In the genomic region with DNA sequence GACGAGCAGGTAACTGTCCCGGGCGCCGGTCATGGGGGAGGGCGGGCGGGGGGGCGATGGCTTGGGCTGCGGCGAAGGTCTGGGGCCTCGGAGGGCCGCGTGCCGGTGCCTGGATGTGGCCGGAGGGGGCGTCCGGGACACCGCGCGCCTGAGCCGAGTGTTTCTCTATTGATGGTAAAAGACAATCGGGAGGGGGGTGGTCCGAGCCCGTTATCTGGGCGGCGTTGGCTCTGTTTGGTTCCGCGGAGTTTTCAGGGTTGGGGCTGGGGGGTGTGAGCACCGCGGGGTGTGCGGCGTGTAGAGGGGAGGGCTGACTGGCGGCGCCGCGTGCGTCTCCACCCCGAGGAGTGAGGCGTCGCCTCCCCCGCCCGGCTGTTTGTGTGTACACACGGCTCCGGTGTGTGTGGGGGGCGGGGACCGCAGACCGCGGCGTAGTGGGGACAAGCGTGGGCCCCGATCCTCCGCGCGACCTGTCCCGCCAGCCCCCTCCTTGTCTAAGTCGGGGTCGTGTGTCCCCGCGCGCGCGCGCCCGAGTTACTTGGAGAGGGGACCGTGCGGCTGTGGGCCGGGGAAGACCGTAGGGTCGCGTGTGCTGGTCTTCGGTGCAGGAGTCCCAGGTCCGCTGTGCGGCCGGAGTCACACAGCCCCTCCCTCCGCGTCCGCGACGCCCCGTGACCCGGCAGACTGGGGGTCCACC, we compare ENCODE assay signal across 8 cellular contexts. TPM values are rescaled to one million over a fixed set of nuclear protein-coding genes. Genes with fewer than 3 reads are reported as not detected.
A peak's percentile ranks its signal among the peaks of the same experiment; 100 is the strongest.
DNase-seq lines count a peak whose midpoint lies in the region; ATAC-seq and TF ChIP-seq lines count a peak whose summit lies in the region.

No MANE protein-coding gene starts in this region.

- WGBS in esophagus muscularis mucosa, result 2% methylated on average over 10 of the region's 80 CpGs
- WGBS in suprapubic skin, result under 1% methylated on average over 44 of the region's 80 CpGs

- no peak overlapping the region for H3K27ac Mint-ChIP-seq in activated T-cell treated with anti-CD3 and anti-CD28 coated beads, Interleukin-2, amount 50 U/mL, for 24 hours

- H3K4me1 ChIP-seq in esophagus muscularis mucosa, result peaks cover 46 to 59% (median 48%) of the 10 kb centered on the region in 4 donors
- H3K4me1 ChIP-seq in suprapubic skin, result peaks cover 35% of the 10 kb centered on the region

- H3K9me3 ChIP-seq in esophagus muscularis mucosa, result no peaks in the 10 kb centered on the region
- no peaks in the 10 kb centered on the region for H3K9me3 ChIP-seq in suprapubic skin

- H3K36me3 ChIP-seq in esophagus muscularis mucosa (no peaks in the 10 kb centered on the region), suprapubic skin (no peaks in the 10 kb centered on the region)

- peaks cover 41% of the 10 kb centered on the region for H3K27me3 Mint-ChIP-seq in activated T-cell treated with anti-CD3 and anti-CD28 coated beads, Interleukin-2, amount 50 U/mL, for 24 hours

- peak; percentile 31 for ATAC-seq in HG02759 (IDR thresholded peaks at IDR 0.05; ENCODE audit: unreplicated experiment)

- no peaks in the 10 kb centered on the region for H3K36me3 Mint-ChIP-seq in activated T-cell treated with anti-CD3 and anti-CD28 coated beads, Interleukin-2, amount 50 U/mL, for 24 hours (ENCODE audit: low read depth)

- DNase-seq in GM10248 (ENCODE audit: extremely low spot score) (peak; percentile 71), NCI-H82 (lab: John Stamatoyannopoulos, UW) (peak; percentile 77), esophagus muscularis mucosa (ENCODE audit: extremely low spot score) (no peak), mucosa of gallbladder (ENCODE audit: low spot score) (peak; percentile 48), suprapubic skin (ENCODE audit: low spot score in 2 of 2) (peak; percentile 83 to 84), SIG-M5 (lab: John Stamatoyannopoulos, UW) (no peak)
- peak; percentile 66 for DNase-seq in activated T-cell treated with anti-CD3 and anti-CD28 coated beads, Interleukin-2, amount 50 U/mL, for 24 hours

- TF ChIP-seq CTCF in GM10248 (IDR thresholded peaks at IDR 0.05; ENCODE audit: control extremely low read depth, extremely low read depth, low read depth, missing control alignments) (peak; percentile 17), esophagus muscularis mucosa (IDR thresholded peaks at IDR 0.05) (peak in 1 of 3 experiments; percentile 45), suprapubic skin (IDR thresholded peaks at IDR 0.05) (no peak)

- H3K4me3 ChIP-seq in esophagus muscularis mucosa, result peak overlapping the region; percentile 67 to 87 (median 77)
- H3K4me3 ChIP-seq in suprapubic skin, result peak overlapping the region; percentile 78

- CTCF ChIA-PET in GM10248 (lab: Yijun Ruan, JAX), result no interaction called here

- H3K9me3 Mint-ChIP-seq in activated T-cell treated with anti-CD3 and anti-CD28 coated beads, Interleukin-2, amount 50 U/mL, for 24 hours, result no peaks in the 10 kb centered on the region

- peak overlapping the region; percentile 77 for H3K4me3 Mint-ChIP-seq in activated T-cell treated with anti-CD3 and anti-CD28 coated beads, Interleukin-2, amount 50 U/mL, for 24 hours

- intact Hi-C loops in esophagus muscularis mucosa (cut with DNase I), result loop anchor here (2.0 to 10.0 kb wide), 2 partner anchors 88 to 404 kb away; no protein-coding TSS in a partner anchor

- H3K27me3 ChIP-seq in esophagus muscularis mucosa (no peaks in the 10 kb centered on the region), suprapubic skin (no peaks in the 10 kb centered on the region)

- no peak for TF ChIP-seq EP300 in esophagus muscularis mucosa (IDR thresholded peaks at IDR 0.05)
- TF ChIP-seq EP300 in suprapubic skin (IDR thresholded peaks at IDR 0.05), result no peak

- POLR2A ChIA-PET in GM10248 (lab: Yijun Ruan, JAX), result no interaction called here

- peak overlapping the region; percentile 94 to 98 (median 96) for H3K27ac ChIP-seq in esophagus muscularis mucosa (replicated peaks in 1 of 4)
- peak overlapping the region; percentile 93 for H3K27ac ChIP-seq in suprapubic skin

- TF ChIP-seq POLR2A in esophagus muscularis mucosa (IDR thresholded peaks at IDR 0.05; ENCODE audit: low read depth) (peak; percentile 10), suprapubic skin (IDR thresholded peaks at IDR 0.05) (no peak)

- H3K4me1 Mint-ChIP-seq in activated T-cell treated with anti-CD3 and anti-CD28 coated beads, Interleukin-2, amount 50 U/mL, for 24 hours (ENCODE audit: low read depth), result peaks cover 20% of the 10 kb centered on the region

RNA-seq across cellular contexts. Expression of a gene that starts 1.6 kb away (rescaled TPM):
- 100 to 1,000 TPM in 2 of 4 donors, 10 to 100 TPM in 2; 63.1 to 137 (median 87.7) TPM for total RNA-seq in esophagus muscularis mucosa
- 101 TPM for total RNA-seq in mucosa of gallbladder
- total RNA-seq in suprapubic skin, result 10 to 100 TPM; 29.0 to 61.5 (median 37.7) TPM

Comparison
In these comparisons a context has a peak if more than half of its experiments do, and no peak if none do; other contexts are left out.
1. DNase-seq: peak in GM10248 (single experiment), NCI-H82 (single experiment), activated T-cell treated with anti-CD3 and anti-CD28 coated beads, Interleukin-2, amount 50 U/mL, for 24 hours (single experiment), mucosa of gallbladder (single experiment) and suprapubic skin (2 of 2); none in esophagus muscularis mucosa (single experiment) and SIG-M5 (single experiment).